Comparison of ENCODE assay signal across 19 cellular contexts in genomic region chr3:57026918-57027317, GRCh38. TPM values are rescaled to one million over a fixed set of nuclear protein-coding genes. Genes with fewer than 3 reads are reported as not detected.
DNase-seq lines count a peak whose midpoint lies in the region; ATAC-seq and TF ChIP-seq lines count a peak whose summit lies in the region.
"Had no signal": no experiment of that assay in that cellular context is flagged by ENCODE, and none has a peak within 500 bp of the region (broad histone marks: within the 10 kb centered on the region; RNA-seq: fewer than 3 reads in every experiment).

No MANE protein-coding gene starts in this region.

- no peak for TF ChIP-seq EP300 in upper lobe of left lung (IDR thresholded peaks at IDR 0.05)

- TF ChIP-seq CTCF in NB4 (IDR thresholded peaks at IDR 0.05; ENCODE audit: low read depth, low read length): no peak
- TF ChIP-seq CTCF in cardiac fibroblast (IDR thresholded peaks at IDR 0.05; ENCODE audit: low read depth, low read length): no peak
- TF ChIP-seq CTCF in upper lobe of left lung (IDR thresholded peaks at IDR 0.05): no peak
- TF ChIP-seq CTCF in GM20000 (IDR thresholded peaks at IDR 0.05; ENCODE audit: extremely low read depth, missing control alignments): no peak

- H3K14ac ChIP-seq in mesenchymal stem cell (ENCODE audit: low read length in 2 of 2): no peak overlapping the region

- no peak overlapping the region for H3K27ac ChIP-seq in mesenchymal stem cell (ENCODE audit: low read length, poor library complexity, severe bottlenecking)
- no peak overlapping the region for H3K27ac ChIP-seq in upper lobe of left lung
- H3K27ac ChIP-seq: 22Rv1, right lobe of liver, tibial nerve had no signal

- no peak overlapping the region for H2BK15ac ChIP-seq in mesenchymal stem cell (ENCODE audit: low read depth, poor library complexity, severe bottlenecking)

- no peak overlapping the region for H3K4ac ChIP-seq in mesenchymal stem cell (ENCODE audit: low read depth in 1 of 2, low read length in 2 of 2)

- H2AK5ac ChIP-seq in mesenchymal stem cell (ENCODE audit: low read length, severe bottlenecking): no peak overlapping the region

- ATAC-seq in upper lobe of left lung (ENCODE audit: low FRiP score in 2 of 2) (no peak), GM21576 (IDR thresholded peaks at IDR 0.05; ENCODE audit: unreplicated experiment) (no peak)
- ATAC-seq: CD8-positive, alpha-beta T cell; right lobe of liver had no signal

- TF ChIP-seq POLR2A in NB4 (IDR thresholded peaks at IDR 0.05; ENCODE audit: extremely low read depth, insufficient read length): no peak
- TF ChIP-seq POLR2A in upper lobe of left lung (IDR thresholded peaks at IDR 0.05): no peak

- H3K4me3 ChIP-seq in NB4 (ENCODE audit: low read depth, low read length) (no peak overlapping the region), cardiac fibroblast (replicated peaks in 1 of 2; ENCODE audit: low read depth in 2 of 2, low read length in 2 of 2) (no peak overlapping the region), mesenchymal stem cell (ENCODE audit: insufficient read depth in 1 of 2, low read depth in 1 of 2, low read length in 2 of 2) (no peak overlapping the region), upper lobe of left lung (no peak overlapping the region)
- H3K4me3 ChIP-seq: right lobe of liver, tibial nerve had no signal

- no peak overlapping the region for H2BK5ac ChIP-seq in mesenchymal stem cell (ENCODE audit: low read depth, low read length, poor library complexity, severe bottlenecking)

- H3K4me1 ChIP-seq in mesenchymal stem cell (ENCODE audit: control insufficient read depth, insufficient read depth, low read depth, low read length): peaks cover 6% of the 10 kb centered on the region
- no peaks in the 10 kb centered on the region for H3K4me1 ChIP-seq in upper lobe of left lung
- H3K4me1 ChIP-seq: right lobe of liver, tibial nerve had no signal

- H3K4me2 ChIP-seq in mesenchymal stem cell (ENCODE audit: low read length, poor library complexity, severe bottlenecking): no peak overlapping the region

- no peak overlapping the region for H3K23ac ChIP-seq in mesenchymal stem cell (ENCODE audit: low read length in 2 of 2)

- no peaks in the 10 kb centered on the region for H3K9me3 ChIP-seq in mesenchymal stem cell (ENCODE audit: control insufficient read depth, low read length)
- no peaks in the 10 kb centered on the region for H3K9me3 ChIP-seq in upper lobe of left lung
- H3K9me3 ChIP-seq: right lobe of liver, tibial nerve had no signal

- H2BK12ac ChIP-seq in mesenchymal stem cell (ENCODE audit: low read length in 2 of 2): no peak overlapping the region

- H2AFZ ChIP-seq in mesenchymal stem cell (ENCODE audit: low read depth, low read length): no peak overlapping the region

- no peak overlapping the region for H3K9ac ChIP-seq in mesenchymal stem cell (ENCODE audit: low read length)

- H2BK120ac ChIP-seq in mesenchymal stem cell (ENCODE audit: low read depth, low read length): no peak overlapping the region

- no peak overlapping the region for H4K91ac ChIP-seq in mesenchymal stem cell (ENCODE audit: low read length)

- WGBS in mesenchymal stem cell: 82% methylated on average over 3 of the region's 3 CpGs
- 42 to 61% methylated on average over 2 to 3 of the region's 3 CpGs for WGBS in upper lobe of left lung, 2 donors

- H3K36me3 ChIP-seq in mesenchymal stem cell (ENCODE audit: control insufficient read depth in 1 of 2, insufficient read depth in 2 of 2, low read depth in 1 of 2, low read length in 2 of 2) (peaks cover 0 to 34% of the 10 kb centered on the region in 2 experiments), upper lobe of left lung (no peaks in the 10 kb centered on the region)
- H3K36me3 ChIP-seq: right lobe of liver, tibial nerve had no signal

- no peaks in the 10 kb centered on the region for H3K79me1 ChIP-seq in mesenchymal stem cell (replicated peaks; ENCODE audit: low read length, poor library complexity, severe bottlenecking)

- DNase-seq in DMS 273 (lab: John Stamatoyannopoulos, UW; ENCODE audit: unreplicated experiment) (peak; percentile 28), DMS 273 treated with DMSO at 0.1 percent for 48 hours (lab: John Stamatoyannopoulos, UW) (no peak), NB4 (ENCODE audit: low read depth) (peak; percentile 36), cardiac fibroblast (ENCODE audit: low read depth in 2 of 2) (peak; percentile 29 to 59), mesenchymal stem cell (peak; percentile 38), upper lobe of left lung (no peak), GM20000 (ENCODE audit: low spot score) (no peak)
- DNase-seq: activated CD4-positive, CD25-positive, alpha-beta regulatory T cell treated with anti-CD3 and anti-CD28 coated beads, Interleukin-2, amount 50 U/mL, for 72 hours; activated naive CD4-positive, alpha-beta T cell treated with anti-CD3 and anti-CD28 coated beads, Interleukin-2, amount 50 U/mL, for 16 hours; CD8-positive, alpha-beta T cell; NCI-H1436 treated with DMSO at 0.1 percent for 48 hours; NCI-H446 treated with DMSO at 0.1 percent for 48 hours; nephron progenitor cell; right lobe of liver; stimulated activated CD4-positive, alpha-beta T cell treated with anti-CD3 and anti-CD28 coated beads, Interleukin-4, amount 100 ng/mL, for 1 hour had no signal

- H4K8ac ChIP-seq in mesenchymal stem cell (ENCODE audit: low read length): no peak overlapping the region

- H3K27me3 ChIP-seq in mesenchymal stem cell (ENCODE audit: control insufficient read depth in 1 of 2, insufficient read depth in 1 of 2, low read length in 2 of 2): no peaks in the 10 kb centered on the region
- H3K27me3 ChIP-seq in upper lobe of left lung: no peaks in the 10 kb centered on the region
- H3K27me3 ChIP-seq: right lobe of liver, tibial nerve had no signal

- H3K18ac ChIP-seq in mesenchymal stem cell (ENCODE audit: low read depth in 1 of 2, low read length in 2 of 2): no peak overlapping the region

RNA-seq across cellular contexts. Expression of gene SPATA12, which starts 33.5 kb away (rescaled TPM):
- polyA plus RNA-seq in mesenchymal stem cell (2013, experiment 1 of 2): not detected
- polyA plus RNA-seq in mesenchymal stem cell (2013, experiment 2 of 2): 0.03 TPM
- total RNA-seq in upper lobe of left lung: 1 to 10 TPM in 1 of 6 donors, under 1 TPM in 3, not detected in 2; 0.27 to 1.0 (median 0.36) TPM
- total RNA-seq: CD8-positive, alpha-beta T cell; liver; tibial nerve had no signal
- polyA plus RNA-seq: liver had no signal

Comparison
In these comparisons a context has a peak if more than half of its experiments do, and no peak if none do; other contexts are left out.
1. DNase-seq: peak in DMS 273 (single experiment), NB4 (single experiment), cardiac fibroblast (2 of 2) and mesenchymal stem cell (single experiment); none in DMS 273 treated with DMSO at 0.1 percent for 48 hours (single experiment), upper lobe of left lung (0 of 2) and GM20000 (single experiment).